8 cellular contexts compared by ENCODE assay signal in the genomic region with DNA sequence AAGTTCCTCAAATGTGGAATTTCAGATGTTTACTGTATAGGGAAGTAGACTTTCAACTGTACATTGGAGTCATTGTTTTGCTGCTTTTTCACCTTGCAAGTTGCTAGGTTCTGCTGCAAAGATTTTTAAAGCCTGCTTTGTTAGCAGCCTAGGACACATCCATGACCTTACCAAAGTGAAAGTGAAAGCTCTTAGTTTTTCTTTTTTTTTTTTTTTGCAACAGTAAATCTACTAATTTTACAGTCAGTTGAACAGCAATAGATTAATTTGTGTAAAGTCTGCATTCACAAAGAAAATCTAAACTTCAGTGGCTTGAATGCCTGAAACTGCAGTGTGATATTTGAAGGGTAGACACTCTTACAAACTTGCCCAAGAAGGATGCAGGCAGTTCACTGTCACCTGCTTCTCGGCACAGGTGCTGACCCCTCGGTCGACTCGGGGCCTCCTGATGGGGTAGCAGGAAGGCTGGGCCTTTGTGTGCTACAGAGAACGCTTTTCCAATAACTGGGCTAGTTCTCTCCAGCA. TPM values are rescaled to one million over a fixed set of nuclear protein-coding genes. Genes with fewer than 3 reads are reported as not detected.
DNase-seq lines count a peak whose midpoint lies in the region; ATAC-seq, FAIRE-seq and TF ChIP-seq lines count a peak whose summit lies in the region.

No MANE protein-coding gene starts in this region.

- H3K9me1 ChIP-seq in K562 (ENCODE audit: control insufficient read depth, insufficient read depth, low read length) = no peaks in the 10 kb centered on the region

- no peaks in the 10 kb centered on the region for H3K36me3 Mint-ChIP-seq in neural progenitor cell

- H3K36me3 ChIP-seq in Loucy (ENCODE audit: insufficient read depth, low read length) (no peaks in the 10 kb centered on the region), K562 (ENCODE audit: control insufficient read depth, insufficient read depth, low read length) (no peaks in the 10 kb centered on the region), neural progenitor cell (no peaks in the 10 kb centered on the region)

- DNase-seq in COLO829 (ENCODE audit: low spot score) (peak; percentile 11), K562 (ENCODE audit: extremely low read depth in 1 of 4, low spot score in 3 of 4) (no peak), neural progenitor cell (ENCODE audit: low spot score) (no peak), NCI-H2107 treated with DMSO at 0.1 percent for 48 hours (lab: John Stamatoyannopoulos, UW; ENCODE audit: unreplicated experiment) (no peak), germinal center (ENCODE audit: low spot score) (no peak), NCI-H2227 treated with DMSO at 0.1 percent for 48 hours (lab: John Stamatoyannopoulos, UW) (no peak), mesenteric fat pad (ENCODE audit: low spot score) (no peak)

- TF ChIP-seq POLR2A in K562 (conservative IDR thresholded peaks at IDR 0.05) = no peak

- H4K20me1 ChIP-seq in Loucy (ENCODE audit: insufficient read depth, low read length, poor library complexity, severe bottlenecking) (no peaks in the 10 kb centered on the region), K562 (replicated peaks; ENCODE audit: control insufficient read depth, insufficient read depth, low read length) (no peaks in the 10 kb centered on the region), neural progenitor cell (ENCODE audit: low read depth) (no peaks in the 10 kb centered on the region)

- peaks cover 24% of the 10 kb centered on the region for H3K4me1 ChIP-seq in Loucy (ENCODE audit: insufficient read depth, low read length, poor library complexity, severe bottlenecking)
- H3K4me1 ChIP-seq in K562 (replicated peaks in 1 of 2; ENCODE audit: control insufficient read depth in 2 of 2, insufficient read depth in 2 of 2, low read length in 2 of 2) = peaks cover 0 to 3% of the 10 kb centered on the region in 2 experiments; a peak in 1 of 5 replicates
- H3K4me1 ChIP-seq in neural progenitor cell = peaks cover 4% of the 10 kb centered on the region

- peak overlapping the region; percentile 61 for H3K4me3 Mint-ChIP-seq in neural progenitor cell

- TF ChIP-seq CTCF in Loucy (conservative IDR thresholded peaks at IDR 0.05; ENCODE audit: low read length) (no peak), K562 (IDR thresholded peaks at IDR 0.05 in 2 of 3, conservative IDR thresholded peaks at IDR 0.05 in 1 of 3; ENCODE audit: insufficient read depth in 2 of 3, low read depth in 1 of 3, low read length in 3 of 3) (no peak), neural progenitor cell (IDR thresholded peaks at IDR 0.05) (no peak)

- POLR2A ChIA-PET in K562 (lab: Yijun Ruan, JAX) = interaction anchor here (0.7 to 1.1 kb wide), 2 partner anchors 10 to 18 kb away, joined by 4 read pairs; no protein-coding TSS in a partner anchor

- peak overlapping the region; percentile 74 for H3K9ac ChIP-seq in Loucy (ENCODE audit: low read depth, low read length, poor library complexity, severe bottlenecking)
- peak overlapping the region; percentile 11 to 82; a peak in 3 of 4 replicates for H3K9ac ChIP-seq in K562 (ENCODE audit: insufficient read depth in 1 of 2, low read depth in 2 of 2, low read length in 2 of 2)
- H3K9ac ChIP-seq in neural progenitor cell = no peak overlapping the region

- H3K9me2 ChIP-seq in Loucy (replicated peaks; ENCODE audit: low read depth, low read length) = no peaks in the 10 kb centered on the region

- in situ Hi-C loops in K562 (cut with MboI) = no loop called here

- H3K9me3 ChIP-seq in Loucy (ENCODE audit: insufficient read depth, low read depth, low read length) = no peaks in the 10 kb centered on the region
- no peaks in the 10 kb centered on the region for H3K9me3 ChIP-seq in K562 (replicated peaks; ENCODE audit: control insufficient read depth, insufficient read depth, low read depth, low read length)
- H3K9me3 ChIP-seq in neural progenitor cell (ENCODE audit: low read depth) = no peaks in the 10 kb centered on the region

- no peaks in the 10 kb centered on the region for H3K27me3 ChIP-seq in Loucy (ENCODE audit: insufficient read depth, low read length, poor library complexity, severe bottlenecking)
- H3K27me3 ChIP-seq in K562 (ENCODE audit: control insufficient read depth in 2 of 2, insufficient read depth in 2 of 2, low read length in 2 of 2) = no peaks in the 10 kb centered on the region
- peaks cover 32% of the 10 kb centered on the region for H3K27me3 ChIP-seq in neural progenitor cell

- peak; percentile 45 for ATAC-seq in K562

- intact Hi-C loops in K562 (cut with micrococcal nuclease) = no loop called here

- H3K4me3 ChIP-seq in Loucy (ENCODE audit: low read length, poor library complexity, severe bottlenecking) (peak overlapping the region; percentile 71), K562 (no peak overlapping the region), neural progenitor cell (no peak overlapping the region)

- H3K27ac ChIP-seq in K562 (ENCODE audit: extremely low read depth, low read depth, low read length) = peak overlapping the region; percentile 4; the same call in 1 of the 3 replicates
- H3K27ac ChIP-seq in neural progenitor cell = no peak overlapping the region

- CTCF ChIA-PET in K562 (lab: Yijun Ruan, JAX; ENCODE audit: low intra/inter-chr PET ratio) = no interaction called here

- peak overlapping the region; percentile 35 for H3K27ac Mint-ChIP-seq in neural progenitor cell

- H3K79me2 ChIP-seq in Loucy (ENCODE audit: insufficient read depth, low read length) = no peaks in the 10 kb centered on the region; the same call in 1 of the 2 replicates
- H3K79me2 ChIP-seq in K562 (ENCODE audit: control insufficient read depth, insufficient read depth, low read length) = no peaks in the 10 kb centered on the region
- H3K79me2 ChIP-seq in neural progenitor cell (ENCODE audit: low read depth) = no peaks in the 10 kb centered on the region

- WGBS in K562 (ENCODE audit: insufficient coverage, low coverage, missing lambda C conversion rate) = 0% methylated on average over 5 of the region's 5 CpGs

- TF ChIP-seq RAD21 in K562 (CRISPR knock-in tag; conservative IDR thresholded peaks at IDR 0.05 in 1 of 2, IDR thresholded peaks at IDR 0.05 in 1 of 2) = no peak

- no peak for TF ChIP-seq EP300 in K562 (IDR thresholded peaks at IDR 0.05; ENCODE audit: low read length)

- BruUV-seq in K562 (replicated peaks; lab: Mats Ljungman, UMichigan) = no TSS peak

- H2AFZ ChIP-seq in Loucy (ENCODE audit: low read length) (peak overlapping the region; percentile 98), K562 (ENCODE audit: low read depth, low read length) (peak overlapping the region; percentile 92), neural progenitor cell (replicated peaks) (no peak overlapping the region)

- peak overlapping the region; percentile 83 for H3K4me2 ChIP-seq in Loucy (ENCODE audit: low read depth, low read length, poor library complexity, severe bottlenecking)
- H3K4me2 ChIP-seq in K562 (ENCODE audit: insufficient read depth, low read length) = peak overlapping the region; percentile 40
- no peak overlapping the region for H3K4me2 ChIP-seq in neural progenitor cell

- H3K27me3 Mint-ChIP-seq in neural progenitor cell (ENCODE audit: insufficient read depth, low read depth) = peaks cover 6% of the 10 kb centered on the region

- no peak for FAIRE-seq in K562 (lab: Jason Lieb, UNC)

- H3F3A ChIP-seq in Loucy (ENCODE audit: low read depth) (peaks cover 3% of the 10 kb centered on the region; the same call in 1 of the 2 replicates), neural progenitor cell (ENCODE audit: low read depth) (peaks cover 13% of the 10 kb centered on the region)

- H3K9me3 Mint-ChIP-seq in neural progenitor cell = no peaks in the 10 kb centered on the region

- H3K4me1 Mint-ChIP-seq in neural progenitor cell = peaks cover 11% of the 10 kb centered on the region

RNA-seq across cellular contexts. Expression of a gene that starts 5.0 kb away (rescaled TPM):
- total RNA-seq in K562 (2011; cell fraction: chromatin; rRNA removed; ENCODE audit: low replicate concordance) = 9.9 and 21.4 TPM in 2 replicates
- 6.2 and 8.7 TPM in 2 replicates for total RNA-seq in K562 (2011; cell fraction: nucleolus; rRNA removed)
- 13.3 and 17.4 TPM in 2 replicates for total RNA-seq in K562 (2011; cell fraction: nucleoplasm; rRNA removed)
- 34.6 and 46.1 TPM in 2 replicates for total RNA-seq in K562 (2014; rRNA removed)
- total RNA-seq in K562 (2014; rRNA removed; fragmentation: Illumina TruSeq; extraction: Trizol) = 43.9 and 53.6 TPM in 2 replicates
- 41.2 and 44.4 TPM in 2 replicates for total RNA-seq in K562 (2015; rRNA removed; fragmentation: Illumina TruSeq; extraction: Trizol)
- 20.4 and 23.5 TPM in 2 replicates for total RNA-seq in K562 (2021)
- polyA plus RNA-seq in K562 (2011; rRNA removed) = 35.9 and 40.8 TPM in 2 replicates
- polyA plus RNA-seq in K562 (2011; cell fraction: cytosol; rRNA removed) = 20.1 and 34.4 TPM in 2 replicates
- 13.5 and 20.6 TPM in 2 replicates for polyA plus RNA-seq in K562 (2011; cell fraction: nucleus; rRNA removed)
- 31.5 and 40.7 TPM in 2 replicates for polyA plus RNA-seq in K562 (2012)
- 58.1 and 73.6 TPM in 2 replicates for polyA plus RNA-seq in K562 (2014; fragmentation: Illumina TruSeq; extraction: Trizol)
- polyA plus RNA-seq in K562 (2014; fragmentation: Nextera tagmentation; extraction: Ambion mirVana) = 10 to 100 TPM; 62.0 to 71.2 TPM
- 45.2 and 47.5 TPM in 2 replicates for polyA plus RNA-seq in K562 (2014; rRNA removed)
- polyA minus RNA-seq in K562 (2011; rRNA and poly(A)+ RNA removed) = 23.6 and 32.2 TPM in 2 replicates
- 8.9 and 11.3 TPM in 2 replicates for polyA minus RNA-seq in K562 (2011; cell fraction: cytosol; rRNA and poly(A)+ RNA removed)
- polyA minus RNA-seq in K562 (2011; cell fraction: nucleus; rRNA and poly(A)+ RNA removed) = 7.8 and 16.4 TPM in 2 replicates
- total RNA-seq in neural progenitor cell (ENCODE audit: low replicate concordance) = 47.0 and 65.8 TPM in 2 replicates
- total RNA-seq in mesenteric fat pad = 55.1 TPM

RNA-seq across cellular contexts. Expression of a gene that starts 31.0 kb away (rescaled TPM):
- total RNA-seq in K562 (2011; cell fraction: chromatin; rRNA removed; ENCODE audit: low replicate concordance) = 33.9 and 37.6 TPM in 2 replicates
- 30.0 and 31.3 TPM in 2 replicates for total RNA-seq in K562 (2011; cell fraction: nucleolus; rRNA removed)
- total RNA-seq in K562 (2011; cell fraction: nucleoplasm; rRNA removed) = 35.6 and 63.0 TPM in 2 replicates
- 197 and 224 TPM in 2 replicates for total RNA-seq in K562 (2014; rRNA removed)
- total RNA-seq in K562 (2014; rRNA removed; fragmentation: Illumina TruSeq; extraction: Trizol) = 239 and 267 TPM in 2 replicates
- total RNA-seq in K562 (2015; rRNA removed; fragmentation: Illumina TruSeq; extraction: Trizol) = 184 and 203 TPM in 2 replicates
- total RNA-seq in K562 (2021) = 152 and 160 TPM in 2 replicates
- polyA plus RNA-seq in K562 (2011; rRNA removed) = 126 and 174 TPM in 2 replicates
- 69.8 and 130 TPM in 2 replicates for polyA plus RNA-seq in K562 (2011; cell fraction: cytosol; rRNA removed)
- polyA plus RNA-seq in K562 (2011; cell fraction: nucleus; rRNA removed) = 73.0 and 80.9 TPM in 2 replicates
- 119 and 134 TPM in 2 replicates for polyA plus RNA-seq in K562 (2012)
- polyA plus RNA-seq in K562 (2014; fragmentation: Illumina TruSeq; extraction: Trizol) = 261 and 303 TPM in 2 replicates
- polyA plus RNA-seq in K562 (2014; fragmentation: Nextera tagmentation; extraction: Ambion mirVana) = 10 to 100 TPM; 47.5 to 63.9 TPM
- polyA plus RNA-seq in K562 (2014; rRNA removed) = 161 and 162 TPM in 2 replicates
- 101 and 123 TPM in 2 replicates for polyA minus RNA-seq in K562 (2011; rRNA and poly(A)+ RNA removed)
- 51.2 and 61.3 TPM in 2 replicates for polyA minus RNA-seq in K562 (2011; cell fraction: cytosol; rRNA and poly(A)+ RNA removed)
- polyA minus RNA-seq in K562 (2011; cell fraction: nucleus; rRNA and poly(A)+ RNA removed) = 41.2 and 50.1 TPM in 2 replicates
- total RNA-seq in neural progenitor cell (ENCODE audit: low replicate concordance) = 78.4 and 126 TPM in 2 replicates
- total RNA-seq in mesenteric fat pad = 115 TPM
